ENCODE assay signal across 1 cellular context in the genomic region with DNA sequence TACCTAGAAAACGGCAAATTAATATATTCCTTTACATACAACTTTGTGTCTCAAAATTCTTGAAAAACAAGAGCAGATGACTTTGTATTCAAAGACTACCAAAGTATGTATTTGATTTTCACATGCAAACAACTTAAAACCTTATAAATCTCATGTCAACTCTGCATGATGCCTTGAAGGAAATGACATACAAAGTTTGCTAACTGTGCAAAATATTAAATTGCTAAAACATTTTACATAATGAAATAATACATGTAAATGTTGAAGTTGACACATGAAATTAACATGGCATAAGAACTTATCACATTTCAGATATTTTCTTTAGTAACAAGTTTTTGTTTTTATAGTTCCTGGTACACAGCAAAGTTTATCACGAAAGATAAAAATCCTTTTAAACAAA.
TF ChIP-seq lines count a peak whose summit lies in the region.

No MANE protein-coding gene starts in this region.

TF ChIP-seq in H1, 55 proteins besides CTCF, POLR2A, EP300 and RAD21:
- TF ChIP-seq ZNF274 (IDR thresholded peaks at IDR 0.05; ENCODE audit: borderline replicate concordance, extremely low read depth, low read length) (no peak), HDAC2 (IDR thresholded peaks at IDR 0.05; ENCODE audit: borderline replicate concordance in 1 of 2, low read depth in 2 of 2, low read length in 2 of 2) (no peak), KDM5A (IDR thresholded peaks at IDR 0.05; ENCODE audit: low read length) (no peak), SP4 (IDR thresholded peaks at IDR 0.05; ENCODE audit: low read length) (no peak), CEBPB (IDR thresholded peaks at IDR 0.05; ENCODE audit: low read depth, low read length) (no peak), PHF8 (conservative IDR thresholded peaks at IDR 0.05; ENCODE audit: low read depth, low read length) (no peak), SRF (IDR thresholded peaks at IDR 0.05; ENCODE audit: low read depth, low read length) (no peak), POU5F1 (IDR thresholded peaks at IDR 0.05; ENCODE audit: low read depth, low read length) (no peak)
